ENCODE assay signal across 20 cellular contexts in genomic region chr10:4100324-4100826, GRCh38.
"Had no signal": no experiment of that assay in that cellular context is flagged by ENCODE, and none has a peak within 500 bp of the region (broad histone marks: within the 10 kb centered on the region; RNA-seq: fewer than 3 reads in every experiment).

No MANE protein-coding gene starts in this region.

- H3K36me3 ChIP-seq: left ventricle myocardium inferior, neutrophil, suprapubic skin, thyroid gland had no signal

- ATAC-seq: foreskin keratinocyte, left cardiac atrium, psoas muscle, sciatic nerve had no signal

- H3K4me1 Mint-ChIP-seq: naive B cell had no signal

- H3K27ac Mint-ChIP-seq: naive B cell, type B pancreatic cell had no signal

- H3K4me1 ChIP-seq: left ventricle myocardium inferior, psoas muscle, suprapubic skin, thyroid gland had no signal

- H3K27ac ChIP-seq: foreskin keratinocyte, left ventricle myocardium inferior, neutrophil, psoas muscle, skin epidermis, suprapubic skin, thyroid gland had no signal

- H3K4me3 Mint-ChIP-seq: naive B cell, type B pancreatic cell had no signal

- H3K36me3 Mint-ChIP-seq: naive B cell, type B pancreatic cell had no signal

- FAIRE-seq: endothelial cell of umbilical vein, urothelium cell line had no signal

- H3K27me3 Mint-ChIP-seq: naive B cell, type B pancreatic cell had no signal

- H3K9me3 ChIP-seq: left ventricle myocardium inferior, neutrophil, psoas muscle, suprapubic skin, thyroid gland had no signal

- H3K27me3 ChIP-seq: foreskin keratinocyte, neutrophil, suprapubic skin, thyroid gland had no signal

- H3K4me3 ChIP-seq: left ventricle myocardium inferior, lung, psoas muscle, skin epidermis, suprapubic skin, thyroid gland had no signal

- H3K9me3 Mint-ChIP-seq: naive B cell had no signal

- DNase-seq: erythroblast; foreskin keratinocyte; kidney; left cardiac atrium; left ventricle myocardium inferior; mesenchymal stem cell; midbrain; naive B cell; psoas muscle; retina; stimulated activated naive CD4-positive, alpha-beta T cell; thyroid gland had no signal
